21 cellular contexts compared by ENCODE assay signal in genomic region chr5:86865396-86865795, GRCh38.
"Had no signal": no experiment of that assay in that cellular context is flagged by ENCODE, and none has a peak within 500 bp of the region (broad histone marks: within the 10 kb centered on the region; RNA-seq: fewer than 3 reads in every experiment).

No MANE protein-coding gene starts in this region.

- H3K4me1 Mint-ChIP-seq: activated naive CD4-positive, alpha-beta T cell treated with anti-CD3 and anti-CD28 coated beads, Interleukin-2, amount 50 U/mL, for 24 hours; central memory CD8-positive, alpha-beta T cell; natural killer cell had no signal

- H3K9me3 ChIP-seq: breast epithelium, esophagus muscularis mucosa, gastrocnemius medialis, neutrophil, pancreas, tibial artery had no signal

- H3K36me3 Mint-ChIP-seq: activated naive CD4-positive, alpha-beta T cell treated with anti-CD3 and anti-CD28 coated beads, Interleukin-2, amount 50 U/mL, for 24 hours; natural killer cell had no signal

- ATAC-seq: activated CD8-positive, alpha-beta T cell treated with anti-CD3 and anti-CD28 coated beads, Interleukin-2, amount 10 ng/mL, durations not matched to agents 7 days and 5 days; gastrocnemius medialis; natural killer cell; pancreas had no signal

- DNase-seq: activated CD4-positive, alpha-beta T cell treated with anti-CD3 and anti-CD28 coated beads, Interleukin-2, amount 50 U/mL, for 1 hour; activated CD4-positive, CD25-positive, alpha-beta regulatory T cell treated with anti-CD3 and anti-CD28 coated beads, Interleukin-2, amount 50 U/mL, for 72 hours; activated CD8-positive, alpha-beta T cell treated with anti-CD3 and anti-CD28 coated beads, Interleukin-2, amount 10 ng/mL, durations not matched to agents 7 days and 5 days; activated gamma-delta T cell treated with Interleukin-2 at 50 U/mL for 16 hours; aorta; gastrocnemius medialis; natural killer cell; pancreas; stimulated activated CD4-positive, alpha-beta T cell treated with anti-CD3 and anti-CD28 coated beads, Interleukin-12 subunit alpha, Interleukin-12 subunit beta, amount 100 ng/mL, for 4 hours; stimulated activated CD4-positive, alpha-beta T cell treated with anti-CD3 and anti-CD28 coated beads, Interleukin-4, amount 100 ng/mL, for 4 hours; tibial artery; WERI-Rb-1 had no signal

- H3K27ac ChIP-seq: breast epithelium, coronary artery, esophagus muscularis mucosa, gastrocnemius medialis, neutrophil, pancreas, tibial artery, WERI-Rb-1 had no signal

- H3K27ac Mint-ChIP-seq: activated CD8-positive, alpha-beta T cell treated with anti-CD3 and anti-CD28 coated beads, Interleukin-2, amount 10 ng/mL, durations not matched to agents 7 days and 5 days; activated naive CD4-positive, alpha-beta T cell treated with anti-CD3 and anti-CD28 coated beads, Interleukin-2, amount 50 U/mL, for 24 hours; natural killer cell; stimulated activated naive CD8-positive, alpha-beta T cell treated with anti-CD3 and anti-CD28 coated beads, Interleukin-15, Interleukin-2, amounts not matched to agents 100 ng/mL and 50 ng/mL, for 24 hours; T-helper 2 cell treated with Interferon-gamma antibody and Interleukin-4, amounts not matched to agents 5 μg/mL and 100 μg/mL, for 36 hours had no signal

- H3K4me3 Mint-ChIP-seq: activated CD8-positive, alpha-beta T cell treated with anti-CD3 and anti-CD28 coated beads, Interleukin-2, amount 10 ng/mL, durations not matched to agents 7 days and 5 days; activated naive CD4-positive, alpha-beta T cell treated with anti-CD3 and anti-CD28 coated beads, Interleukin-2, amount 50 U/mL, for 24 hours; central memory CD8-positive, alpha-beta T cell; natural killer cell; stimulated activated naive CD8-positive, alpha-beta T cell treated with anti-CD3 and anti-CD28 coated beads, Interleukin-15, Interleukin-2, amounts not matched to agents 100 ng/mL and 50 ng/mL, for 24 hours; T-helper 2 cell treated with Interferon-gamma antibody and Interleukin-4, amounts not matched to agents 5 μg/mL and 100 μg/mL, for 36 hours had no signal

- FAIRE-seq: islet of Langerhans, pancreas had no signal

- H3K27me3 ChIP-seq: breast epithelium, esophagus muscularis mucosa, gastrocnemius medialis, neutrophil, pancreas, tibial artery had no signal

- H3K36me3 ChIP-seq: breast epithelium, esophagus muscularis mucosa, gastrocnemius medialis, neutrophil, pancreas, tibial artery, WERI-Rb-1 had no signal

- H3K4me1 ChIP-seq: breast epithelium, esophagus muscularis mucosa, pancreas, tibial artery had no signal

- H3K9me3 Mint-ChIP-seq: activated naive CD4-positive, alpha-beta T cell treated with anti-CD3 and anti-CD28 coated beads, Interleukin-2, amount 50 U/mL, for 24 hours; central memory CD8-positive, alpha-beta T cell; natural killer cell; stimulated activated naive CD8-positive, alpha-beta T cell treated with anti-CD3 and anti-CD28 coated beads, Interleukin-15, Interleukin-2, amounts not matched to agents 100 ng/mL and 50 ng/mL, for 24 hours; T-helper 2 cell treated with Interferon-gamma antibody and Interleukin-4, amounts not matched to agents 5 μg/mL and 100 μg/mL, for 36 hours had no signal

- H3K4me3 ChIP-seq: breast epithelium, coronary artery, esophagus muscularis mucosa, gastrocnemius medialis, pancreas, tibial artery had no signal
